In genomic region chr18:63292844-63293683, GRCh38 we compare ENCODE assay signal across 9 cellular contexts. TPM values are rescaled to one million over a fixed set of nuclear protein-coding genes. Genes with fewer than 3 reads are reported as not detected.
A peak's percentile ranks its signal among the peaks of the same experiment; 100 is the strongest.
DNase-seq lines count a peak whose midpoint lies in the region; ATAC-seq and TF ChIP-seq lines count a peak whose summit lies in the region.
"Had no signal": no experiment of that assay in that cellular context is flagged by ENCODE, and none has a peak within 500 bp of the region (broad histone marks: within the 10 kb centered on the region; RNA-seq: fewer than 3 reads in every experiment).

No MANE protein-coding gene starts in this region.

- CTCF ChIA-PET in activated CD4-positive, alpha-beta T cell treated with anti-CD3 and anti-CD28 coated beads, Interleukin-2, amount 10 ng/mL, durations not matched to agents 7 days and 5 days (lab: Charles Lee) = interaction anchor here (0.8 to 1.8 kb wide), 4 partner anchors 12 to 30 kb away, joined by 3 to 8 read pairs (median 6); no protein-coding TSS in a partner anchor

- H3K27me3 ChIP-seq in sigmoid colon = no peaks in the 10 kb centered on the region

- ATAC-seq in HG02798 (IDR thresholded peaks at IDR 0.05; ENCODE audit: poor library complexity, unreplicated experiment) (peak; percentile 61), GM19328 (IDR thresholded peaks at IDR 0.05; ENCODE audit: unreplicated experiment) (no peak)

- intact Hi-C loops in sigmoid colon (cut with DNase I) = no loop called here

- H3K27me3 Mint-ChIP-seq in activated CD4-positive, alpha-beta T cell treated with anti-CD3 and anti-CD28 coated beads, Interleukin-2, amount 10 ng/mL, durations not matched to agents 7 days and 5 days = no peaks in the 10 kb centered on the region
- H3K27me3 Mint-ChIP-seq in HFFc6 (ENCODE audit: insufficient read depth) = peaks cover 11% of the 10 kb centered on the region

- peaks cover 67% of the 10 kb centered on the region for H3K4me1 Mint-ChIP-seq in activated CD4-positive, alpha-beta T cell treated with anti-CD3 and anti-CD28 coated beads, Interleukin-2, amount 10 ng/mL, durations not matched to agents 7 days and 5 days
- H3K4me1 Mint-ChIP-seq in HFFc6 (ENCODE audit: low read depth) = no peaks in the 10 kb centered on the region

- peak; percentile 27 for DNase-seq in DMS 273 (lab: John Stamatoyannopoulos, UW; ENCODE audit: unreplicated experiment)
- no peak for DNase-seq in DMS 273 treated with DMSO at 0.1 percent for 48 hours (lab: John Stamatoyannopoulos, UW)
- no peak for DNase-seq in activated CD4-positive, alpha-beta T cell treated with anti-CD3 and anti-CD28 coated beads, Interleukin-2, amount 10 ng/mL, durations not matched to agents 7 days and 5 days
- DNase-seq in sigmoid colon = no peak
- DNase-seq in NCI-H345 (lab: John Stamatoyannopoulos, UW) = no peak
- no peak for DNase-seq in HFFc6

- TF ChIP-seq EP300 in sigmoid colon (IDR thresholded peaks at IDR 0.05) = no peak

- peak overlapping the region; percentile 27 for H3K27ac Mint-ChIP-seq in activated CD4-positive, alpha-beta T cell treated with anti-CD3 and anti-CD28 coated beads, Interleukin-2, amount 10 ng/mL, durations not matched to agents 7 days and 5 days
- no peak overlapping the region for H3K27ac Mint-ChIP-seq in HFFc6

- TF ChIP-seq POLR2A in sigmoid colon (IDR thresholded peaks at IDR 0.05) = no peak

- 56 to 82% methylated on average over 11 of the region's 11 CpGs for WGBS in sigmoid colon, 2 donors

- POLR2A ChIA-PET in activated CD4-positive, alpha-beta T cell treated with anti-CD3 and anti-CD28 coated beads, Interleukin-2, amount 10 ng/mL, durations not matched to agents 7 days and 5 days (lab: Charles Lee) = no interaction called here

- peak overlapping the region; percentile 7 for H3K4me3 Mint-ChIP-seq in activated CD4-positive, alpha-beta T cell treated with anti-CD3 and anti-CD28 coated beads, Interleukin-2, amount 10 ng/mL, durations not matched to agents 7 days and 5 days
- no peak overlapping the region for H3K4me3 Mint-ChIP-seq in HFFc6

- H3K9me3 ChIP-seq in sigmoid colon = no peaks in the 10 kb centered on the region

- TF ChIP-seq CTCF in sigmoid colon (IDR thresholded peaks at IDR 0.05) (no peak), HFFc6 (IDR thresholded peaks at IDR 0.05) (no peak)

- H3K27ac ChIP-seq in sigmoid colon = peak overlapping the region; percentile 1 to 64 (median 50)
- H3K27ac ChIP-seq: 22Rv1 had no signal

- peaks cover 0 to 51% (median 35%) of the 10 kb centered on the region in 4 donors for H3K4me1 ChIP-seq in sigmoid colon

- no peaks in the 10 kb centered on the region for H3K9me3 Mint-ChIP-seq in activated CD4-positive, alpha-beta T cell treated with anti-CD3 and anti-CD28 coated beads, Interleukin-2, amount 10 ng/mL, durations not matched to agents 7 days and 5 days
- no peaks in the 10 kb centered on the region for H3K9me3 Mint-ChIP-seq in HFFc6

- H3K4me3 ChIP-seq in sigmoid colon = no peak overlapping the region

- peaks cover 63% of the 10 kb centered on the region for H3K36me3 Mint-ChIP-seq in activated CD4-positive, alpha-beta T cell treated with anti-CD3 and anti-CD28 coated beads, Interleukin-2, amount 10 ng/mL, durations not matched to agents 7 days and 5 days (ENCODE audit: low read depth)
- H3K36me3 Mint-ChIP-seq in HFFc6 (ENCODE audit: low read depth) = no peaks in the 10 kb centered on the region

- no peaks in the 10 kb centered on the region for H3K36me3 ChIP-seq in sigmoid colon

RNA-seq across cellular contexts. Expression of gene BCL2, which starts 26.5 kb away (rescaled TPM):
- 100 to 1,000 TPM; 113 to 119 TPM for total RNA-seq in activated CD4-positive, alpha-beta T cell treated with anti-CD3 and anti-CD28 coated beads, Interleukin-2, amount 10 ng/mL, durations not matched to agents 7 days and 5 days
- total RNA-seq in sigmoid colon = 10 to 100 TPM; 11.3 to 25.7 (median 18.1) TPM
- polyA plus RNA-seq in sigmoid colon = 1 to 10 TPM; 2.8 to 9.7 (median 3.6) TPM
- 1 to 10 TPM in 2 of 6 experiments, under 1 TPM in 4; 0.17 to 1.1 (median 0.95) TPM for total RNA-seq in HFFc6 (2021; fragmentation: NEBNext Ultra II Directional; extraction: Animal tissue kit (Norgen Biotek cat#: 25700))

Comparison
In these comparisons a context has a peak if more than half of its experiments do, and no peak if none do; other contexts are left out.
1. RNA of gene BCL2, which starts 26.5 kb away (total RNA-seq): 113 to 119 TPM in activated CD4-positive, alpha-beta T cell treated with anti-CD3 and anti-CD28 coated beads, Interleukin-2, amount 10 ng/mL, durations not matched to agents 7 days and 5 days and 11.3 to 25.7 TPM in sigmoid colon; 0.17 to 1.1 TPM in HFFc6; every median in the first group is over 4 times any median in the second.